ENCODE assay signal across 8 cellular contexts in the genomic region with DNA sequence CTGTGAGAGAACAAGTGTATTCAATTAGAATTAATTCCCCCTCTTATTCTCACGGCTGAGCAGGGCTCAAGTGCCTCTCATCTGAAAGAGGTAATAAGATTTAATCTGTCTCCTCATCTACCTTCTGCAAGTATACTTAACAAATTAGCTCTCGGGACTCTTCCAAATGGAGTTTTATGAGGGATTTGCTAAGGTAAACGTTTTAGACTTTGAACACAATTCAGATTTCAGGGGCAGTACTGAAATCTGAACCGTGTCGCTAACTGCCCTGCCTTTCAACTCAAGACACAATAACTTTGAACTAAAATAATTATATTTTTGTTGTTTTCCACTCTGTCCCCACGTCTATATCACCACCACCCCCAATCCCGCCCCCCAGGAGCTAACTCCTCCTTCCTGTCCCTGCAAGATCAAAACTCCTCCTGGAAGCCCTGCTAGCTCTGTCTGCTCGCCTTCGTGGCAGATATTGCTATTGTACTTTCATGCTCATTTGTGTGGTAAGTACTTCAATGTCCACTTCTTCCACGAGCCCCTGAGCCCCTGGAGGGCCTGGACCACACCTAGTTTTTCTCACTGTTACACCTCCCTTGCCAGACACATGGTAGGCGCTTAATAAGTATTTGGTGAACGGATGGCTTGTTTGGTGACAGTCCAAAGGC. TPM values are rescaled to one million over a fixed set of nuclear protein-coding genes. Genes with fewer than 3 reads are reported as not detected.
DNase-seq lines count a peak whose midpoint lies in the region; ATAC-seq and TF ChIP-seq lines count a peak whose summit lies in the region.
"Not testable (repeated sequence)": the region's sequence is repeated elsewhere in the genome, so short reads cannot be mapped to it uniquely, and the experiment has no call there.

No MANE protein-coding gene starts in this region.

- H3K4me1 ChIP-seq in BE2C; muscle layer of duodenum (ENCODE audit: control insufficient read depth in 1 of 2, insufficient read depth in 2 of 2, low read length in 2 of 2): not testable (repeated sequence)
- peaks cover 0 to 17% (median 8%) of the 10 kb centered on the region in 9 donors for H3K4me1 ChIP-seq in heart right ventricle

- not testable (repeated sequence) for H3K9me3 ChIP-seq in BE2C; heart right ventricle; muscle layer of duodenum (ENCODE audit: control insufficient read depth in 1 of 2, low read length in 2 of 2)

- peaks cover 16% of the 10 kb centered on the region for H3K4me1 Mint-ChIP-seq in stimulated activated effector memory CD8-positive, alpha-beta T cell treated with anti-CD3 and anti-CD28 coated beads, Interleukin-12 subunit alpha, Interleukin-12 subunit beta, amount 100 ng/mL, for 72 hours

- H3K27ac ChIP-seq in heart right ventricle, result peak overlapping the region in 9 of 10 donors; percentile 73 to 93 (median 88)
- H3K27ac ChIP-seq in muscle layer of duodenum (ENCODE audit: low read length), result not testable (repeated sequence)

- intact Hi-C loops in heart right ventricle (cut with DNase I), result loop anchor here in 2 of 10 donors (2.0 to 10.0 kb wide), 2 partner anchors 150 to 320 kb away; a partner anchor contains a TSS

- H3K4me3 Mint-ChIP-seq in stimulated activated effector memory CD8-positive, alpha-beta T cell treated with anti-CD3 and anti-CD28 coated beads, Interleukin-12 subunit alpha, Interleukin-12 subunit beta, amount 100 ng/mL, for 72 hours, result peak overlapping the region; percentile 75

- peak overlapping the region; percentile 63 for H3K4me3 ChIP-seq in BE2C (ENCODE audit: low read depth, low read length)
- peak overlapping the region; percentile 46 to 97 (median 76) for H3K4me3 ChIP-seq in heart right ventricle
- H3K4me3 ChIP-seq in muscle layer of duodenum (ENCODE audit: low read depth in 1 of 2, low read length in 2 of 2), result peak overlapping the region; percentile 42 to 64

- H3K36me3 Mint-ChIP-seq in stimulated activated effector memory CD8-positive, alpha-beta T cell treated with anti-CD3 and anti-CD28 coated beads, Interleukin-12 subunit alpha, Interleukin-12 subunit beta, amount 100 ng/mL, for 72 hours, result not testable (repeated sequence)

- 23 to 24% methylated on average over 12 of the region's 12 CpGs for WGBS in heart right ventricle, 2 donors

- POLR2A ChIA-PET in HEK293T (lab: Yijun Ruan, JAX), result not testable (repeated sequence)

- H3K36me3 ChIP-seq in BE2C; heart right ventricle; muscle layer of duodenum (ENCODE audit: control insufficient read depth in 1 of 2, insufficient read depth in 2 of 2, low read length in 2 of 2): not testable (repeated sequence)

- H3K27me3 ChIP-seq in BE2C; heart right ventricle; muscle layer of duodenum (ENCODE audit: low read depth, low read length): not testable (repeated sequence)

- not testable (repeated sequence) for H3K9me3 Mint-ChIP-seq in stimulated activated effector memory CD8-positive, alpha-beta T cell treated with anti-CD3 and anti-CD28 coated beads, Interleukin-12 subunit alpha, Interleukin-12 subunit beta, amount 100 ng/mL, for 72 hours

- CTCF ChIA-PET in HEK293T (lab: Yijun Ruan, JAX), result not testable (repeated sequence)

- TF ChIP-seq CTCF in BE2C (IDR thresholded peaks at IDR 0.05; ENCODE audit: low read depth, low read length); heart right ventricle (IDR thresholded peaks at IDR 0.05): not testable (repeated sequence)

- H3K27ac Mint-ChIP-seq in stimulated activated effector memory CD8-positive, alpha-beta T cell treated with anti-CD3 and anti-CD28 coated beads, Interleukin-12 subunit alpha, Interleukin-12 subunit beta, amount 100 ng/mL, for 72 hours, result peak overlapping the region; percentile 81

- not testable (repeated sequence) for ATAC-seq in heart right ventricle; stimulated activated effector memory CD8-positive, alpha-beta T cell treated with anti-CD3 and anti-CD28 coated beads, Interleukin-12 subunit alpha, Interleukin-12 subunit beta, amount 100 ng/mL, for 72 hours

- not testable (repeated sequence) for DNase-seq in BE2C; HEK293T (ENCODE audit: extremely low spot score); heart right ventricle; stimulated activated effector memory CD8-positive, alpha-beta T cell treated with anti-CD3 and anti-CD28 coated beads, Interleukin-12 subunit alpha, Interleukin-12 subunit beta, amount 100 ng/mL, for 72 hours (ENCODE audit: low spot score in 2 of 2)
- DNase-seq in NCI-H524 treated with DMSO at 0.1 percent for 48 hours (lab: John Stamatoyannopoulos, UW) (peak; percentile 75), cerebellar cortex (ENCODE audit: low spot score) (peak; percentile 33)
- DNase-seq in activated CD4-positive, alpha-beta T cell treated with anti-CD3 and anti-CD28 coated beads, Interleukin-2, amount 50 U/mL, for 48 hours, result peak; percentile 5 to 14

TF ChIP-seq in HEK293T, 16 proteins besides CTCF, POLR2A, EP300 and RAD21:
- TF ChIP-seq L3MBTL2 (conservative IDR thresholded peaks at IDR 0.05), result 0 out of 2 replicates have a peak, but pooled peaks have one; percentile 46

RNA-seq across cellular contexts. Expression of a gene that starts 54.1 kb away (rescaled TPM):
- polyA plus RNA-seq in BE2C (2012; ENCODE audit: insufficient read depth, insufficient read length, low read depth), result not detected
- total RNA-seq in heart right ventricle, result 1 to 10 TPM; 1.2 to 4.7 (median 3.2) TPM
- polyA plus RNA-seq in heart right ventricle, result 1 to 10 TPM; 1.5 to 3.7 TPM
